ENCODE assay signal across 34 cellular contexts in genomic region chr7:15314922-15315321, GRCh38.
"Had no signal": no experiment of that assay in that cellular context is flagged by ENCODE, and none has a peak within 500 bp of the region (broad histone marks: within the 10 kb centered on the region; RNA-seq: fewer than 3 reads in every experiment).

No MANE protein-coding gene starts in this region.

- H3K4me2 ChIP-seq: KMS-11 had no signal

- H3K4me3 ChIP-seq: MG63 had no signal

- H3K27ac ChIP-seq: KMS-11 had no signal

- H3K9me3 ChIP-seq: MG63 had no signal

- DNase-seq: Karpas-422, Kasumi-1, MG63, MM.1S, MV-4-11, NCI-H1048, NCI-H1092, NCI-H1092 treated with DMSO at 0.1 percent for 48 hours, NCI-H1105, NCI-H1105 treated with DMSO at 0.1 percent for 48 hours, NCI-H1417, NCI-H1417 treated with DMSO at 0.1 percent for 48 hours, NCI-H1436, NCI-H1436 treated with DMSO at 0.1 percent for 48 hours, NCI-H146, NCI-H1694, NCI-H1694 treated with DMSO at 0.1 percent for 48 hours, NCI-H187, NCI-H187 treated with DMSO at 0.1 percent for 48 hours, NCI-H1930, NCI-H2029, NCI-H2029 treated with DMSO at 0.1 percent for 48 hours, NCI-H2081, NCI-H2081 treated with DMSO at 0.1 percent for 48 hours, NCI-H2107, NCI-H2171, NCI-H2171 treated with DMSO at 0.1 percent for 48 hours, NCI-H2227 treated with DMSO at 0.1 percent for 48 hours, NCI-H226, NCI-H345, NCI-H446, NCI-H446 treated with DMSO at 0.1 percent for 48 hours, NCI-H510A had no signal

- H3K36me3 ChIP-seq: MG63 had no signal

- H3K27me3 ChIP-seq: MG63 had no signal

- H3K9ac ChIP-seq: KMS-11 had no signal
